24 cellular contexts compared by ENCODE assay signal in genomic region chr6:36641543-36641942, GRCh38. TPM values are rescaled to one million over a fixed set of nuclear protein-coding genes. Genes with fewer than 3 reads are reported as not detected.
"Had no signal": no experiment of that assay in that cellular context is flagged by ENCODE, and none has a peak within 500 bp of the region (broad histone marks: within the 10 kb centered on the region; RNA-seq: fewer than 3 reads in every experiment).

No MANE protein-coding gene starts in this region.

- H3K27me3 ChIP-seq: breast epithelium, heart right ventricle, sigmoid colon, upper lobe of right lung had no signal

- H3K9me3 Mint-ChIP-seq: activated CD4-positive, alpha-beta memory T cell treated with anti-CD3 and anti-CD28 coated beads, Interleukin-2, amount 10 ng/mL, durations not matched to agents 7 days and 5 days; activated CD4-positive, alpha-beta T cell treated with anti-CD3 and anti-CD28 coated beads, Interleukin-2, amount 10 ng/mL, durations not matched to agents 24 days and 14 days; activated naive CD8-positive, alpha-beta T cell treated with anti-CD3 and anti-CD28 coated beads for 36 hours; central memory CD8-positive, alpha-beta T cell; memory B cell; nephron progenitor cell; T-helper 1 cell treated with Interleukin-12 subunit alpha and Interleukin-12 subunit beta and Interleukin-4 antibody, amounts not matched to agents 30 μg/mL and 1 μg/mL, for 36 hours had no signal

- H3K36me3 ChIP-seq: breast epithelium, heart right ventricle, sigmoid colon, thoracic aorta, upper lobe of right lung had no signal

- H3K36me3 Mint-ChIP-seq: activated CD8-positive, alpha-beta memory T cell treated with anti-CD3 and anti-CD28 coated beads, Interleukin-2, amount 10 ng/mL, durations not matched to agents 7 days and 5 days; activated naive CD8-positive, alpha-beta T cell treated with anti-CD3 and anti-CD28 coated beads for 36 hours; memory B cell had no signal

- H3K27me3 Mint-ChIP-seq: activated CD4-positive, alpha-beta memory T cell treated with anti-CD3 and anti-CD28 coated beads, Interleukin-2, amount 10 ng/mL, durations not matched to agents 7 days and 5 days; activated naive CD8-positive, alpha-beta T cell treated with anti-CD3 and anti-CD28 coated beads for 36 hours had no signal

- DNase-seq: activated CD4-positive, alpha-beta memory T cell treated with anti-CD3 and anti-CD28 coated beads, Interleukin-2, amount 10 ng/mL, durations not matched to agents 7 days and 5 days; activated CD4-positive, alpha-beta T cell treated with anti-CD3 and anti-CD28 coated beads, Interleukin-2, amount 10 ng/mL, durations not matched to agents 24 days and 14 days; activated CD8-positive, alpha-beta memory T cell treated with anti-CD3 and anti-CD28 coated beads, Interleukin-2, amount 10 ng/mL, durations not matched to agents 7 days and 5 days; activated naive CD8-positive, alpha-beta T cell treated with anti-CD3 and anti-CD28 coated beads for 36 hours; activated T-cell treated with anti-CD3 and anti-CD28 coated beads for 4 hours; foreskin fibroblast; heart right ventricle; left ventricle myocardium superior; nephron progenitor cell; sigmoid colon; stimulated activated CD4-positive, alpha-beta T cell treated with anti-CD3 and anti-CD28 coated beads, Interleukin-4, amount 100 ng/mL, for 24 hours; stimulated activated naive CD4-positive, alpha-beta T cell treated with Interleukin-2 at 50 U/mL for 16 hours; T1000; upper lobe of right lung had no signal

- ATAC-seq: activated CD4-positive, CD25-positive, alpha-beta regulatory T cell treated with anti-CD3 and anti-CD28 coated beads, Interleukin-2, amount 50 U/mL, for 24 hours; activated CD8-positive, alpha-beta memory T cell treated with anti-CD3 and anti-CD28 coated beads, Interleukin-2, amount 10 ng/mL, durations not matched to agents 7 days and 5 days; heart right ventricle; left ventricle myocardium superior; upper lobe of right lung had no signal

- H3K27ac Mint-ChIP-seq: activated CD4-positive, alpha-beta memory T cell treated with anti-CD3 and anti-CD28 coated beads, Interleukin-2, amount 10 ng/mL, durations not matched to agents 7 days and 5 days; activated CD4-positive, alpha-beta T cell treated with anti-CD3 and anti-CD28 coated beads, Interleukin-2, amount 10 ng/mL, durations not matched to agents 24 days and 14 days; activated CD8-positive, alpha-beta memory T cell treated with anti-CD3 and anti-CD28 coated beads, Interleukin-2, amount 10 ng/mL, durations not matched to agents 7 days and 5 days; activated naive CD8-positive, alpha-beta T cell treated with anti-CD3 and anti-CD28 coated beads for 36 hours; memory B cell; nephron progenitor cell; T-helper 1 cell treated with Interleukin-12 subunit alpha and Interleukin-12 subunit beta and Interleukin-4 antibody, amounts not matched to agents 30 μg/mL and 1 μg/mL, for 36 hours had no signal

- H3K9me3 ChIP-seq: breast epithelium, heart right ventricle, sigmoid colon, thoracic aorta, upper lobe of right lung had no signal

- H3K4me3 ChIP-seq: breast epithelium, coronary artery, heart right ventricle, sigmoid colon, thoracic aorta, upper lobe of right lung had no signal

- H3K4me3 Mint-ChIP-seq: activated CD4-positive, alpha-beta memory T cell treated with anti-CD3 and anti-CD28 coated beads, Interleukin-2, amount 10 ng/mL, durations not matched to agents 7 days and 5 days; activated CD4-positive, alpha-beta T cell treated with anti-CD3 and anti-CD28 coated beads, Interleukin-2, amount 10 ng/mL, durations not matched to agents 24 days and 14 days; activated CD8-positive, alpha-beta memory T cell treated with anti-CD3 and anti-CD28 coated beads, Interleukin-2, amount 10 ng/mL, durations not matched to agents 7 days and 5 days; activated naive CD8-positive, alpha-beta T cell treated with anti-CD3 and anti-CD28 coated beads for 36 hours; central memory CD8-positive, alpha-beta T cell; memory B cell; nephron progenitor cell; T-helper 1 cell treated with Interleukin-12 subunit alpha and Interleukin-12 subunit beta and Interleukin-4 antibody, amounts not matched to agents 30 μg/mL and 1 μg/mL, for 36 hours had no signal

- H3K27ac ChIP-seq: coronary artery, heart right ventricle, sigmoid colon, thoracic aorta, upper lobe of right lung had no signal

- H3K4me1 Mint-ChIP-seq: activated CD4-positive, alpha-beta memory T cell treated with anti-CD3 and anti-CD28 coated beads, Interleukin-2, amount 10 ng/mL, durations not matched to agents 7 days and 5 days; activated CD8-positive, alpha-beta memory T cell treated with anti-CD3 and anti-CD28 coated beads, Interleukin-2, amount 10 ng/mL, durations not matched to agents 7 days and 5 days; activated naive CD8-positive, alpha-beta T cell treated with anti-CD3 and anti-CD28 coated beads for 36 hours; central memory CD8-positive, alpha-beta T cell had no signal

RNA-seq across cellular contexts. Expression of gene RAB44, which starts 56.1 kb away (rescaled TPM):
- total RNA-seq: activated CD4-positive, alpha-beta T cell treated with anti-CD3 and anti-CD28 coated beads, Interleukin-2, amount 10 ng/mL, durations not matched to agents 24 days and 14 days; activated CD8-positive, alpha-beta memory T cell treated with anti-CD3 and anti-CD28 coated beads, Interleukin-2, amount 10 ng/mL, durations not matched to agents 7 days and 5 days; activated naive CD8-positive, alpha-beta T cell treated with anti-CD3 and anti-CD28 coated beads for 36 hours; epithelial cell of proximal tubule; kidney epithelial cell; myocyte had no signal
